14 cellular contexts compared by ENCODE assay signal in the genomic region with DNA sequence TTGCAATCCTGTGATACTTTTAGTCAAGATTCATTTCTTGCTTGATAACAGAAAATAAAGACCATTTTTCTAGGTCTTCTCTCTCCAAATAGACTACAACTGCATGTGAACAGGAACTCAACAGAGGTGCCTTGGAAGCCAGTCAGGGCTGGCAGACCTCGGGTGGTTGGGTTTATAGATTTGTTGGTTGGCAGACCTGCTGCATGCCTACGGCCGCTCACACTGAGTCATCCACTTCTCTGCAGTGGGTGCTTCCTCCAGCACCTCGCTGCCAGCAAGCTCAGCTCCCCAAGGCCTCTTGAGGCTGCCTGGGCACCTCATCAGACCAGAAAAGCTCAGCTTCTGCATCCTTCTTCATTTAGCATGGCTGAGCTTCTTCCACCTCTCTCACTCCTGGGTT. TPM values are rescaled to one million over a fixed set of nuclear protein-coding genes. Genes with fewer than 3 reads are reported as not detected.
DNase-seq lines count a peak whose midpoint lies in the region; TF ChIP-seq lines count a peak whose summit lies in the region.
"Had no signal": no experiment of that assay in that cellular context is flagged by ENCODE, and none has a peak within 500 bp of the region (broad histone marks: within the 10 kb centered on the region; RNA-seq: fewer than 3 reads in every experiment).

No MANE protein-coding gene starts in this region.

- H2BK15ac ChIP-seq in H9 (ENCODE audit: low read depth, low read length): no peak overlapping the region

- 11% methylated on average over 4 of the region's 4 CpGs for WGBS in SK-N-SH (ENCODE audit: low lambda C conversion rate)
- WGBS in stomach, 5 donors: 15 to 28% (median 21%) methylated on average over 4 of the region's 4 CpGs
- WGBS in H9 (ENCODE audit: extremely low coverage, insufficient read length, low lambda C conversion rate): no CpG with 5 or more reads among the region's 4 CpGs

- DNase-seq in HK-2 (ENCODE audit: unreplicated experiment) (peak; percentile 75), SK-N-SH (no peak), iPS-NIHi11 (ENCODE audit: low spot score) (peak; percentile 61), stomach (peak; percentile 66), MM.1S (no peak), epidermal melanocyte (ENCODE audit: insufficient read length, low spot score) (no peak), H9 (no peak), GM20000 (ENCODE audit: low spot score) (no peak)
- DNase-seq: activated CD4-positive, CD25-positive, alpha-beta regulatory T cell treated with anti-CD3 and anti-CD28 coated beads, Interleukin-2, amount 50 U/mL, for 72 hours; DND-41; effector CD8-positive, alpha-beta T cell; hypothalamus had no signal

- no peak overlapping the region for H4K8ac ChIP-seq in H9 (replicated peaks; ENCODE audit: insufficient read length, low read depth, low read length)

- no peak for TF ChIP-seq CTCF in SK-N-SH (IDR thresholded peaks at IDR 0.05)
- no peak for TF ChIP-seq CTCF in stomach (IDR thresholded peaks at IDR 0.05)
- TF ChIP-seq CTCF in MM.1S (IDR thresholded peaks at IDR 0.05; ENCODE audit: low read length): no peak
- no peak for TF ChIP-seq CTCF in H9 (conservative IDR thresholded peaks at IDR 0.05)
- no peak for TF ChIP-seq CTCF in GM20000 (IDR thresholded peaks at IDR 0.05; ENCODE audit: extremely low read depth, missing control alignments)

- H3K27me3 Mint-ChIP-seq in H9 (ENCODE audit: low read depth): peaks cover 31% of the 10 kb centered on the region

- no peak overlapping the region for H3K4ac ChIP-seq in H9 (ENCODE audit: low read depth, low read length)

- no peak overlapping the region for H2BK5ac ChIP-seq in H9 (ENCODE audit: insufficient read length, low read length)

- H3F3A ChIP-seq in SK-N-SH (replicated peaks; ENCODE audit: insufficient read depth) (no peaks in the 10 kb centered on the region), MM.1S (ENCODE audit: insufficient read depth, low read length) (no peaks in the 10 kb centered on the region)

- intact Hi-C loops in stomach (cut with DNase I; ENCODE audit: low total_unique reads): no loop called here

- H3K36me3 ChIP-seq in SK-N-SH (replicated peaks in 1 of 2; ENCODE audit: control insufficient read depth in 1 of 2, insufficient read depth in 2 of 2, low read length in 1 of 2) (no peaks in the 10 kb centered on the region), stomach (no peaks in the 10 kb centered on the region), MM.1S (replicated peaks; ENCODE audit: insufficient read depth, low read length) (no peaks in the 10 kb centered on the region)

- H3T11ph ChIP-seq in H9 (ENCODE audit: low read length): no peak overlapping the region

- H3K9ac ChIP-seq in SK-N-SH: no peak overlapping the region
- H3K9ac ChIP-seq in MM.1S (ENCODE audit: low read length): no peak overlapping the region
- H3K9ac ChIP-seq in H9 (ENCODE audit: extremely low read depth, insufficient read length, low read length): no peak overlapping the region

- no peak overlapping the region for H3K18ac ChIP-seq in H9 (ENCODE audit: insufficient read length, low read depth, low read length)

- TF ChIP-seq POLR2A in stomach (IDR thresholded peaks at IDR 0.05): no peak

- no peak overlapping the region for H4K5ac ChIP-seq in H9 (ENCODE audit: insufficient read length, low read depth, low read length)

- peak overlapping the region; percentile 45; the same call in 1 of the 2 replicates for H3K4me2 ChIP-seq in SK-N-SH
- no peak overlapping the region for H3K4me2 ChIP-seq in MM.1S (ENCODE audit: low read depth, low read length)
- no peak overlapping the region for H3K4me2 ChIP-seq in H9 (ENCODE audit: insufficient read depth, insufficient read length, low read length)

- CTCF ChIA-PET in SK-N-SH (lab: Yijun Ruan, JAX): interaction anchor here (1.1 kb wide), 1 partner anchor 110 kb away, joined by 3 read pairs; no protein-coding TSS in a partner anchor

- no peak overlapping the region for H4K91ac ChIP-seq in H9 (ENCODE audit: insufficient read length, low read depth, low read length)

- H3K4me1 ChIP-seq in SK-N-SH (ENCODE audit: control insufficient read depth in 1 of 2, insufficient read depth in 2 of 2, low read depth in 1 of 2, low read length in 1 of 2) (no peaks in the 10 kb centered on the region), stomach (peaks cover 6 to 17% (median 11%) of the 10 kb centered on the region in 4 donors), MM.1S (ENCODE audit: low read length) (no peaks in the 10 kb centered on the region), H9 (ENCODE audit: insufficient read depth, low read length) (peaks cover 5% of the 10 kb centered on the region; the same call in 1 of the 2 replicates)

- H3K79me1 ChIP-seq in H9 (ENCODE audit: insufficient read depth, low read depth, low read length, poor library complexity, severe bottlenecking): no peaks in the 10 kb centered on the region

- H3K27ac ChIP-seq in SK-N-SH (ENCODE audit: low read depth in 2 of 2, low read length in 1 of 2) (no peak overlapping the region; a peak in 1 of 4 replicates), stomach (peak overlapping the region in 2 of 5 donors; percentile 24 to 64), MM.1S (ENCODE audit: low read length) (no peak overlapping the region), H9 (ENCODE audit: insufficient read length, low read depth, low read length) (no peak overlapping the region)

- H3K56ac ChIP-seq in H9 (ENCODE audit: insufficient read length, low read depth, low read length): no peak overlapping the region

- H3K36me3 Mint-ChIP-seq in H9 (ENCODE audit: insufficient read depth in 1 of 3, low read depth in 3 of 3): no peaks in the 10 kb centered on the region
- H3K36me3 Mint-ChIP-seq: activated naive CD4-positive, alpha-beta T cell treated with anti-CD3 and anti-CD28 coated beads, Interleukin-2, amount 50 U/mL, for 24 hours; natural killer cell treated with Interleukin-12 subunit alpha and Interleukin-12 subunit beta and Interleukin-15 and Interleukin-18, amount 100 ng/mL, for 72 hours had no signal

- no peak overlapping the region for H3K4me3 Mint-ChIP-seq in H9
- H3K4me3 Mint-ChIP-seq: activated naive CD4-positive, alpha-beta T cell treated with anti-CD3 and anti-CD28 coated beads, Interleukin-2, amount 50 U/mL, for 24 hours; natural killer cell treated with Interleukin-12 subunit alpha and Interleukin-12 subunit beta and Interleukin-15 and Interleukin-18, amount 100 ng/mL, for 72 hours had no signal

- no peaks in the 10 kb centered on the region for H3K9me2 ChIP-seq in SK-N-SH
- H3K9me2 ChIP-seq in MM.1S (replicated peaks; ENCODE audit: insufficient read depth, low read length): no peaks in the 10 kb centered on the region

- no peak overlapping the region for H3K4me3 ChIP-seq in SK-N-SH (ENCODE audit: low read depth in 2 of 2, low read length in 1 of 2)
- H3K4me3 ChIP-seq in stomach: no peak overlapping the region
- no peak overlapping the region for H3K4me3 ChIP-seq in MM.1S (ENCODE audit: low read length)

- H3K23ac ChIP-seq in H9 (ENCODE audit: insufficient read length, low read depth, low read length): no peak overlapping the region

- H3K9me3 Mint-ChIP-seq in H9: no peaks in the 10 kb centered on the region; a peak in 1 of 5 replicates
- H3K9me3 Mint-ChIP-seq: activated naive CD4-positive, alpha-beta T cell treated with anti-CD3 and anti-CD28 coated beads, Interleukin-2, amount 50 U/mL, for 24 hours; natural killer cell treated with Interleukin-12 subunit alpha and Interleukin-12 subunit beta and Interleukin-15 and Interleukin-18, amount 100 ng/mL, for 72 hours had no signal

- no peak for TF ChIP-seq RAD21 in SK-N-SH (IDR thresholded peaks at IDR 0.05; ENCODE audit: low read length)

- H4K20me1 ChIP-seq in SK-N-SH (ENCODE audit: insufficient read depth) (no peaks in the 10 kb centered on the region), MM.1S (ENCODE audit: insufficient read depth, low read length) (no peaks in the 10 kb centered on the region), H9 (ENCODE audit: control insufficient read depth, insufficient read depth, insufficient read length) (no peaks in the 10 kb centered on the region)

- H3K4me1 Mint-ChIP-seq in H9: peaks cover 13 to 14% of the 10 kb centered on the region in 2 experiments
- H3K4me1 Mint-ChIP-seq: activated naive CD4-positive, alpha-beta T cell treated with anti-CD3 and anti-CD28 coated beads, Interleukin-2, amount 50 U/mL, for 24 hours had no signal

- peaks cover 6% of the 10 kb centered on the region; the same call in 1 of the 2 replicates for H3K27me3 ChIP-seq in SK-N-SH (ENCODE audit: insufficient read depth)
- H3K27me3 ChIP-seq in stomach: no peaks in the 10 kb centered on the region
- H3K27me3 ChIP-seq in MM.1S (replicated peaks; ENCODE audit: insufficient read depth, low read length): no peaks in the 10 kb centered on the region
- no peaks in the 10 kb centered on the region for H3K27me3 ChIP-seq in H9 (ENCODE audit: insufficient read depth, low read length)

- H3K79me2 ChIP-seq in SK-N-SH (ENCODE audit: insufficient read depth) (no peaks in the 10 kb centered on the region), MM.1S (ENCODE audit: low read length) (no peaks in the 10 kb centered on the region), H9 (ENCODE audit: insufficient read depth, low read length) (no peaks in the 10 kb centered on the region)

- H2BK120ac ChIP-seq in H9 (ENCODE audit: low read depth, low read length, poor library complexity, severe bottlenecking): no peak overlapping the region

- no peak overlapping the region for H2AK5ac ChIP-seq in H9 (ENCODE audit: insufficient read length, low read length)

- H2BK20ac ChIP-seq in H9 (ENCODE audit: low read depth, low read length, poor library complexity, severe bottlenecking): no peak overlapping the region

- H2AFZ ChIP-seq in SK-N-SH (ENCODE audit: low read depth): no peak overlapping the region
- no peak overlapping the region for H2AFZ ChIP-seq in MM.1S (ENCODE audit: low read length)
- no peak overlapping the region for H2AFZ ChIP-seq in H9 (ENCODE audit: low read length)

- no peak overlapping the region for H3K27ac Mint-ChIP-seq in H9
- H3K27ac Mint-ChIP-seq: activated naive CD4-positive, alpha-beta T cell treated with anti-CD3 and anti-CD28 coated beads, Interleukin-2, amount 50 U/mL, for 24 hours; natural killer cell treated with Interleukin-12 subunit alpha and Interleukin-12 subunit beta and Interleukin-15 and Interleukin-18, amount 100 ng/mL, for 72 hours had no signal

- POLR2A ChIA-PET in SK-N-SH (lab: Yijun Ruan, JAX): no interaction called here

- H3K9me3 ChIP-seq in SK-N-SH (no peaks in the 10 kb centered on the region), stomach (no peaks in the 10 kb centered on the region), MM.1S (replicated peaks; ENCODE audit: insufficient read depth, low read length) (no peaks in the 10 kb centered on the region), H9 (ENCODE audit: control insufficient read depth, low read depth, low read length) (no peaks in the 10 kb centered on the region)

- TF ChIP-seq EP300 in SK-N-SH (IDR thresholded peaks at IDR 0.05; ENCODE audit: borderline replicate concordance in 1 of 2, low read depth in 1 of 2, low read length in 1 of 2): no peak; a peak in 1 of 4 replicates
- no peak for TF ChIP-seq EP300 in stomach (IDR thresholded peaks at IDR 0.05)

- H3K14ac ChIP-seq in H9 (ENCODE audit: insufficient read depth, low read length): no peak overlapping the region

- H3K23me2 ChIP-seq in H9 (ENCODE audit: insufficient read length, low read depth, low read length, poor library complexity, severe bottlenecking): no peaks in the 10 kb centered on the region

- no peak overlapping the region for H2BK12ac ChIP-seq in H9 (ENCODE audit: insufficient read length, low read depth, low read length)

RNA-seq across cellular contexts. Expression of gene AFAP1L2, which starts 9.1 kb away (rescaled TPM):
- polyA plus RNA-seq in SK-N-SH (2012; rRNA removed): 0.54 and 0.70 TPM in 2 replicates
- 0.18 and 0.46 TPM in 2 replicates for polyA plus RNA-seq in SK-N-SH (2012; cell fraction: cytosol; rRNA removed)
- 1.7 and 1.9 TPM in 2 replicates for polyA plus RNA-seq in SK-N-SH (2012; cell fraction: nucleus; rRNA removed)
- total RNA-seq in stomach: 10 to 100 TPM in 4 of 5 donors, 1 to 10 TPM in 1; 7.2 to 25.0 (median 19.3) TPM
- polyA plus RNA-seq in stomach: 1 to 10 TPM; 2.6 to 4.5 (median 3.4) TPM
- total RNA-seq in H9 (2021): 0.77 and 1.0 TPM in 2 replicates

Comparison
In these comparisons a context has a peak if more than half of its experiments do, and no peak if none do; other contexts are left out.
1. DNase-seq: peak in HK-2 (single experiment), iPS-NIHi11 (single experiment) and stomach (single experiment); none in SK-N-SH (single experiment), MM.1S (single experiment), epidermal melanocyte (single experiment), H9 (single experiment) and GM20000 (single experiment).